Comparison of ENCODE assay signal across 30 cellular contexts in the genomic region with DNA sequence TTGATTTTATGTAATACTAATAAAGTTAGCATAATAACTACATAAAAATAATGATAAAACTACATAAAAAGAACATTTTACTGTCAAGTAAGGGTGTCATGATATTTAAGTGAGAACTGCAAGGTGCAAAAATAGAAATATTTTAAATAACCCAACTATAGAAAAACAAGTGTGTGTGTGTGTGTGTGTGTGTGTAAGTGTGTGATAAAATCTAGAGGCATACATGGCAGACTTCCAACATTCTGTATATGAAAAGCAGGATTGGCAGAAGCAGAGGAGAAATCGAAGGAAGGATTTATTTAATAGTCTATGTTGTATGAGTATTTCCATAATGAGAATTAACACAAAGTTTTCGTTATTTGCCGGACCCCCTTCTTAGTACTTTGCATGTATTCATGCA.
"Had no signal": no experiment of that assay in that cellular context is flagged by ENCODE, and none has a peak within 500 bp of the region (broad histone marks: within the 10 kb centered on the region; RNA-seq: fewer than 3 reads in every experiment).

No MANE protein-coding gene starts in this region.

- DNase-seq: naive B cell; naive thymus-derived CD8-positive, alpha-beta T cell; nephron progenitor cell; occipital lobe; pancreas; retina; right cardiac atrium; right lobe of liver; sigmoid colon; small intestine; stimulated activated CD4-positive, alpha-beta T cell treated with anti-CD3 and anti-CD28 coated beads, Interleukin-15, amount 100 ng/mL, for 24 hours; stimulated activated CD4-positive, alpha-beta T cell treated with anti-CD3 and anti-CD28 coated beads, Interleukin-2, amount 100 ng/mL, for 24 hours; stimulated activated CD4-positive, alpha-beta T cell treated with anti-CD3 and anti-CD28 coated beads, Interleukin-2, amount 100 ng/mL, for 48 hours; stimulated activated CD4-positive, alpha-beta T cell treated with anti-CD3 and anti-CD28 coated beads, Interleukin-4, amount 100 ng/mL, for 24 hours; stimulated activated naive B cell treated with anti-CD40 and anti-IgM and Interleukin-4, amounts not matched to agents 10 μg/mL and 1 μg/mL and 100 μg/mL, for 72 hours; stimulated activated naive CD4-positive, alpha-beta T cell treated with Interleukin-2 at 50 U/mL for 16 hours; stomach; thyroid gland; trophoblast cell; upper lobe of left lung had no signal

- H3K4me1 Mint-ChIP-seq: naive B cell; naive thymus-derived CD8-positive, alpha-beta T cell; nephron progenitor cell; stimulated activated effector memory CD8-positive, alpha-beta T cell treated with anti-CD3 and anti-CD28 coated beads, Interleukin-12 subunit alpha, Interleukin-12 subunit beta, amount 100 ng/mL, for 72 hours; stimulated activated naive B cell treated with anti-CD40 and anti-IgM and Interleukin-4, amounts not matched to agents 10 μg/mL and 1 μg/mL and 100 μg/mL, for 72 hours had no signal

- H3K4me3 ChIP-seq: pancreas, prostate gland, right lobe of liver, sigmoid colon, stomach, thoracic aorta, thyroid gland, tibial nerve, upper lobe of left lung, vagina had no signal

- H3K4me1 ChIP-seq: pancreas, prostate gland, right lobe of liver, sigmoid colon, stomach, thyroid gland, upper lobe of left lung, vagina had no signal

- H3K27me3 Mint-ChIP-seq: natural killer cell treated with Interleukin-12 subunit alpha and Interleukin-12 subunit beta and Interleukin-15 and Interleukin-18, amount 100 ng/mL, for 72 hours had no signal

- H3K36me3 Mint-ChIP-seq: naive B cell; naive thymus-derived CD8-positive, alpha-beta T cell; stimulated activated effector memory CD8-positive, alpha-beta T cell treated with anti-CD3 and anti-CD28 coated beads, Interleukin-12 subunit alpha, Interleukin-12 subunit beta, amount 100 ng/mL, for 72 hours; stimulated activated naive B cell treated with anti-CD40 and anti-IgM and Interleukin-4, amounts not matched to agents 10 μg/mL and 1 μg/mL and 100 μg/mL, for 72 hours had no signal

- ATAC-seq: naive thymus-derived CD8-positive, alpha-beta T cell; natural killer cell treated with Interleukin-12 subunit alpha and Interleukin-12 subunit beta and Interleukin-15 and Interleukin-18, amount 100 ng/mL, for 72 hours; pancreas; right cardiac atrium; right lobe of liver; stimulated activated effector memory CD8-positive, alpha-beta T cell treated with anti-CD3 and anti-CD28 coated beads, Interleukin-12 subunit alpha, Interleukin-12 subunit beta, amount 100 ng/mL, for 72 hours; stimulated activated naive B cell treated with anti-CD40 and anti-IgM and Interleukin-4, amounts not matched to agents 10 μg/mL and 1 μg/mL and 100 μg/mL, for 72 hours had no signal

- H3K4me3 Mint-ChIP-seq: naive B cell; naive thymus-derived CD8-positive, alpha-beta T cell; natural killer cell treated with Interleukin-12 subunit alpha and Interleukin-12 subunit beta and Interleukin-15 and Interleukin-18, amount 100 ng/mL, for 72 hours; nephron progenitor cell; neural crest cell; stimulated activated effector memory CD8-positive, alpha-beta T cell treated with anti-CD3 and anti-CD28 coated beads, Interleukin-12 subunit alpha, Interleukin-12 subunit beta, amount 100 ng/mL, for 72 hours; stimulated activated naive B cell treated with anti-CD40 and anti-IgM and Interleukin-4, amounts not matched to agents 10 μg/mL and 1 μg/mL and 100 μg/mL, for 72 hours; stimulated activated naive CD8-positive, alpha-beta T cell treated with anti-CD3 and anti-CD28 coated beads, Interleukin-15, Interleukin-2, amounts not matched to agents 100 ng/mL and 50 ng/mL, for 24 hours had no signal

- FAIRE-seq: pancreas, small intestine, urothelium cell line had no signal

- H3K36me3 ChIP-seq: neutrophil, pancreas, prostate gland, right lobe of liver, sigmoid colon, stomach, thoracic aorta, thyroid gland, tibial nerve, upper lobe of left lung, vagina had no signal

- H3K9me3 Mint-ChIP-seq: naive B cell; nephron progenitor cell; neural crest cell; stimulated activated naive B cell treated with anti-CD40 and anti-IgM and Interleukin-4, amounts not matched to agents 10 μg/mL and 1 μg/mL and 100 μg/mL, for 72 hours; stimulated activated naive CD8-positive, alpha-beta T cell treated with anti-CD3 and anti-CD28 coated beads, Interleukin-15, Interleukin-2, amounts not matched to agents 100 ng/mL and 50 ng/mL, for 24 hours had no signal

- H3K27ac ChIP-seq: neutrophil, pancreas, prostate gland, right lobe of liver, sigmoid colon, stomach, thoracic aorta, thyroid gland, tibial nerve, upper lobe of left lung, vagina had no signal

- H3K27me3 ChIP-seq: neutrophil, pancreas, right lobe of liver, sigmoid colon, stomach, thyroid gland, tibial nerve, upper lobe of left lung, vagina had no signal

- H3K27ac Mint-ChIP-seq: naive B cell; naive thymus-derived CD8-positive, alpha-beta T cell; natural killer cell treated with Interleukin-12 subunit alpha and Interleukin-12 subunit beta and Interleukin-15 and Interleukin-18, amount 100 ng/mL, for 72 hours; nephron progenitor cell; stimulated activated effector memory CD8-positive, alpha-beta T cell treated with anti-CD3 and anti-CD28 coated beads, Interleukin-12 subunit alpha, Interleukin-12 subunit beta, amount 100 ng/mL, for 72 hours; stimulated activated naive B cell treated with anti-CD40 and anti-IgM and Interleukin-4, amounts not matched to agents 10 μg/mL and 1 μg/mL and 100 μg/mL, for 72 hours; stimulated activated naive CD8-positive, alpha-beta T cell treated with anti-CD3 and anti-CD28 coated beads, Interleukin-15, Interleukin-2, amounts not matched to agents 100 ng/mL and 50 ng/mL, for 24 hours had no signal

- H3K9me3 ChIP-seq: neutrophil, pancreas, prostate gland, right lobe of liver, sigmoid colon, stomach, thoracic aorta, thyroid gland, tibial nerve, upper lobe of left lung, vagina had no signal
